ENCODE assay signal across 1 cellular context in the genomic region with DNA sequence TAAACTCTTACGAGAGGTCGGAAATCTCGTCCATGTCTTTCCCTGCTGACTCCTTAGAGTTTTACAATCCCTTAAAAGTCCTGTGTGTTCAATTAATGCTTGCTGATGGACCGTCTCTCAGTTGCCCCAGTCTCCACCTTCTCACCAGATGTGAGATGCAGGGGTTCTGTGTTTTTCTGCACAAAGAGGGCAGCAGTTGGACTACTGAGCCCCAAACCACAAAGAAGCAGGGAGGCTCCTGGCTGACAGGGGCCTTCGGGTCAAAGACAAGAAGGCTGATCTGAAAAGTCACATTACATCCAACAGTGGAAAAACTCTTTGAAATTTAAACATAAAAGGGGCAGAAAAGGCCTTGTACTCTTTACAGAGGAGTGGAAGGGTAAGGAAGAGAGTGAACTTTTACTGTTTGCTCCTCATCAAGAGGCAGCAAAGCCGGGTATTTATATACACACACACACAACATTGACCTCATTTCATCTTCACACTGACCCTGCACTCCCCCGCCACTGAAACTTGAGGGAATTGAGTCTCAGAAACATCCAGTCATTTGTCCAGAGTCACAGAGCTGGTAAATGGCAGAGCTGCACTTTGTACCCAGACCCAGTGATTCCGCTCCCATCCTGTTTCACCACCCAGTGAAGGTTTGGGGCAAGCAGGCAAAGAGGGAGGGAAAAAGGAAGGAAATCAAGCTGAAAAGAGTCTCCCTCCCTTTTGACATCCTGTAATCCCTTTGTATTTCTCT.
TF ChIP-seq lines count a peak whose summit lies in the region.

No MANE protein-coding gene starts in this region.

TF ChIP-seq in HepG2, 621 proteins besides CTCF, POLR2A, EP300 and RAD21 (continued from another document and continues in another):
- TF ChIP-seq, protein P1, sequence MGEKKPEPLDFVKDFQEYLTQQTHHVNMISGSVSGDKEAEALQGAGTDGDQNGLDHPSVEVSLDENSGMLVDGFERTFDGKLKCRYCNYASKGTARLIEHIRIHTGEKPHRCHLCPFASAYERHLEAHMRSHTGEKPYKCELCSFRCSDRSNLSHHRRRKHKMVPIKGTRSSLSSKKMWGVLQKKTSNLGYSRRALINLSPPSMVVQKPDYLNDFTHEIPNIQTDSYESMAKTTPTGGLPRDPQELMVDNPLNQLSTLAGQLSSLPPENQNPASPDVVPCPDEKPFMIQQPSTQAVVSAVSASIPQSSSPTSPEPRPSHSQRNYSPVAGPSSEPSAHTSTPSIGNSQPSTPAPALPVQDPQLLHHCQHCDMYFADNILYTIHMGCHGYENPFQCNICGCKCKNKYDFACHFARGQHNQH (CRISPR knock-in tag; IDR thresholded peaks at IDR 0.05), result 0 out of 2 replicates have a peak, but pooled peaks have one; percentile 26
- TF ChIP-seq HNF4A (CRISPR knock-in tag; IDR thresholded peaks at IDR 0.05), result peak; percentile 90
- no peak for TF ChIP-seq SCMH1 (CRISPR knock-in tag; IDR thresholded peaks at IDR 0.05; ENCODE audit: borderline replicate concordance)
- no peak for TF ChIP-seq HDAC6 (IDR thresholded peaks at IDR 0.05; ENCODE audit: low read depth, low read length)
- no peak for TF ChIP-seq HIVEP1 (CRISPR knock-in tag; IDR thresholded peaks at IDR 0.05)
- TF ChIP-seq ZNF296 (CRISPR knock-in tag; conservative IDR thresholded peaks at IDR 0.05), result no peak
- TF ChIP-seq SRF (IDR thresholded peaks at IDR 0.05; ENCODE audit: low read depth, low read length), result no peak
- TF ChIP-seq SIX4 (CRISPR knock-in tag; IDR thresholded peaks at IDR 0.05), result no peak
- TF ChIP-seq MAF1 (CRISPR knock-in tag; IDR thresholded peaks at IDR 0.05; ENCODE audit: borderline replicate concordance), result no peak
- TF ChIP-seq ZNF773 (CRISPR knock-in tag; IDR thresholded peaks at IDR 0.05; ENCODE audit: borderline replicate concordance), result no peak
- TF ChIP-seq, protein P2, sequence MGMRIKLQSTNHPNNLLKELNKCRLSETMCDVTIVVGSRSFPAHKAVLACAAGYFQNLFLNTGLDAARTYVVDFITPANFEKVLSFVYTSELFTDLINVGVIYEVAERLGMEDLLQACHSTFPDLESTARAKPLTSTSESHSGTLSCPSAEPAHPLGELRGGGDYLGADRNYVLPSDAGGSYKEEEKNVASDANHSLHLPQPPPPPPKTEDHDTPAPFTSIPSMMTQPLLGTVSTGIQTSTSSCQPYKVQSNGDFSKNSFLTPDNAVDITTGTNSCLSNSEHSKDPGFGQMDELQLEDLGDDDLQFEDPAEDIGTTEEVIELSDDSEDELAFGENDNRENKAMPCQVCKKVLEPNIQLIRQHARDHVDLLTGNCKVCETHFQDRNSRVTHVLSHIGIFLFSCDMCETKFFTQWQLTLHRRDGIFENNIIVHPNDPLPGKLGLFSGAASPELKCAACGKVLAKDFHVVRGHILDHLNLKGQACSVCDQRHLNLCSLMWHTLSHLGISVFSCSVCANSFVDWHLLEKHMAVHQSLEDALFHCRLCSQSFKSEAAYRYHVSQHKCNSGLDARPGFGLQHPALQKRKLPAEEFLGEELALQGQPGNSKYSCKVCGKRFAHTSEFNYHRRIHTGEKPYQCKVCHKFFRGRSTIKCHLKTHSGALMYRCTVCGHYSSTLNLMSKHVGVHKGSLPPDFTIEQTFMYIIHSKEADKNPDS (CRISPR knock-in tag; IDR thresholded peaks at IDR 0.05), result no peak
- TF ChIP-seq ZNF383 (CRISPR knock-in tag; IDR thresholded peaks at IDR 0.05; ENCODE audit: borderline replicate concordance), result no peak
- no peak for TF ChIP-seq PHF5A (CRISPR knock-in tag; IDR thresholded peaks at IDR 0.05; ENCODE audit: low read depth, unreplicated experiment)
- TF ChIP-seq, protein P3, sequence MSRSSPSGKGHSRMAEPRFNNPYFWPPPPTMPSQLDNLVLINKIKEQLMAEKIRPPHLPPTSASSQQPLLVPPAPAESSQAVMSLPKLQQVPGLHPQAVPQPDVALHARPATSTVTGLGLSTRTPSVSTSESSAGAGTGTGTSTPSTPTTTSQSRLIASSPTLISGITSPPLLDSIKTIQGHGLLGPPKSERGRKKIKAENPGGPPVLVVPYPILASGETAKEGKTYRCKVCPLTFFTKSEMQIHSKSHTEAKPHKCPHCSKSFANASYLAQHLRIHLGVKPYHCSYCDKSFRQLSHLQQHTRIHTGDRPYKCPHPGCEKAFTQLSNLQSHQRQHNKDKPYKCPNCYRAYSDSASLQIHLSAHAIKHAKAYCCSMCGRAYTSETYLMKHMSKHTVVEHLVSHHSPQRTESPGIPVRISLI (CRISPR knock-in tag; IDR thresholded peaks at IDR 0.05; ENCODE audit: borderline replicate concordance), result no peak
- no peak for TF ChIP-seq SALL2 (CRISPR knock-in tag; IDR thresholded peaks at IDR 0.05)
- no peak for TF ChIP-seq NR3C1 (CRISPR knock-in tag; IDR thresholded peaks at IDR 0.05)
- no peak for TF ChIP-seq HNRNPH1 (optimal IDR thresholded peaks at IDR 0.05; ENCODE audit: low read depth, low read length)
- TF ChIP-seq MYC (CRISPR knock-in tag; IDR thresholded peaks at IDR 0.05; ENCODE audit: borderline replicate concordance), result no peak
- TF ChIP-seq, protein P4, sequence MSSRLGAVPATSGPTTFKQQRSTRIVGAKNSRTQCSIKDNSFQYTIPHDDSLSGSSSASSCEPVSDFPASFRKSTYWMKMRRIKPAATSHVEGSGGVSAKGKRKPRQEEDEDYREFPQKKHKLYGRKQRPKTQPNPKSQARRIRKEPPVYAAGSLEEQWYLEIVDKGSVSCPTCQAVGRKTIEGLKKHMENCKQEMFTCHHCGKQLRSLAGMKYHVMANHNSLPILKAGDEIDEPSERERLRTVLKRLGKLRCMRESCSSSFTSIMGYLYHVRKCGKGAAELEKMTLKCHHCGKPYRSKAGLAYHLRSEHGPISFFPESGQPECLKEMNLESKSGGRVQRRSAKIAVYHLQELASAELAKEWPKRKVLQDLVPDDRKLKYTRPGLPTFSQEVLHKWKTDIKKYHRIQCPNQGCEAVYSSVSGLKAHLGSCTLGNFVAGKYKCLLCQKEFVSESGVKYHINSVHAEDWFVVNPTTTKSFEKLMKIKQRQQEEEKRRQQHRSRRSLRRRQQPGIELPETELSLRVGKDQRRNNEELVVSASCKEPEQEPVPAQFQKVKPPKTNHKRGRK (CRISPR knock-in tag; IDR thresholded peaks at IDR 0.05), result no peak
- no peak for TF ChIP-seq TOE1 (CRISPR knock-in tag; IDR thresholded peaks at IDR 0.05)
- no peak for TF ChIP-seq GLI4 (CRISPR knock-in tag; IDR thresholded peaks at IDR 0.05; ENCODE audit: borderline replicate concordance)
- no peak for TF ChIP-seq ZBTB3 (CRISPR knock-in tag; IDR thresholded peaks at IDR 0.05; ENCODE audit: borderline replicate concordance, low read depth)
- TF ChIP-seq RELA (CRISPR knock-in tag; IDR thresholded peaks at IDR 0.05), result no peak
- no peak for TF ChIP-seq PCBP1 (IDR thresholded peaks at IDR 0.05; ENCODE audit: borderline replicate concordance, low read depth, low read length)
- peak; percentile 67 for TF ChIP-seq NR2F6 (IDR thresholded peaks at IDR 0.05)
- TF ChIP-seq NR2F6 (CRISPR knock-in tag; IDR thresholded peaks at IDR 0.05), result peak; percentile 41; the same call in 1 of the 2 replicates
- no peak for TF ChIP-seq SIN3A (IDR thresholded peaks at IDR 0.05; ENCODE audit: borderline replicate concordance, low read depth, low read length)
- TF ChIP-seq ZNF224 (CRISPR knock-in tag; IDR thresholded peaks at IDR 0.05), result no peak
- TF ChIP-seq, protein P5, sequence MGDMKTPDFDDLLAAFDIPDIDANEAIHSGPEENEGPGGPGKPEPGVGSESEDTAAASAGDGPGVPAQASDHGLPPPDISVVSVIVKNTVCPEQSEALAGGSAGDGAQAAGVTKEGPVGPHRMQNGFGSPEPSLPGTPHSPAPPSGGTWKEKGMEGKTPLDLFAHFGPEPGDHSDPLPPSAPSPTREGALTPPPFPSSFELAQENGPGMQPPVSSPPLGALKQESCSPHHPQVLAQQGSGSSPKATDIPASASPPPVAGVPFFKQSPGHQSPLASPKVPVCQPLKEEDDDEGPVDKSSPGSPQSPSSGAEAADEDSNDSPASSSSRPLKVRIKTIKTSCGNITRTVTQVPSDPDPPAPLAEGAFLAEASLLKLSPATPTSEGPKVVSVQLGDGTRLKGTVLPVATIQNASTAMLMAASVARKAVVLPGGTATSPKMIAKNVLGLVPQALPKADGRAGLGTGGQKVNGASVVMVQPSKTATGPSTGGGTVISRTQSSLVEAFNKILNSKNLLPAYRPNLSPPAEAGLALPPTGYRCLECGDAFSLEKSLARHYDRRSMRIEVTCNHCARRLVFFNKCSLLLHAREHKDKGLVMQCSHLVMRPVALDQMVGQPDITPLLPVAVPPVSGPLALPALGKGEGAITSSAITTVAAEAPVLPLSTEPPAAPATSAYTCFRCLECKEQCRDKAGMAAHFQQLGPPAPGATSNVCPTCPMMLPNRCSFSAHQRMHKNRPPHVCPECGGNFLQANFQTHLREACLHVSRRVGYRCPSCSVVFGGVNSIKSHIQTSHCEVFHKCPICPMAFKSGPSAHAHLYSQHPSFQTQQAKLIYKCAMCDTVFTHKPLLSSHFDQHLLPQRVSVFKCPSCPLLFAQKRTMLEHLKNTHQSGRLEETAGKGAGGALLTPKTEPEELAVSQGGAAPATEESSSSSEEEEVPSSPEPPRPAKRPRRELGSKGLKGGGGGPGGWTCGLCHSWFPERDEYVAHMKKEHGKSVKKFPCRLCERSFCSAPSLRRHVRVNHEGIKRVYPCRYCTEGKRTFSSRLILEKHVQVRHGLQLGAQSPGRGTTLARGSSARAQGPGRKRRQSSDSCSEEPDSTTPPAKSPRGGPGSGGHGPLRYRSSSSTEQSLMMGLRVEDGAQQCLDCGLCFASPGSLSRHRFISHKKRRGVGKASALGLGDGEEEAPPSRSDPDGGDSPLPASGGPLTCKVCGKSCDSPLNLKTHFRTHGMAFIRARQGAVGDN (CRISPR knock-in tag; IDR thresholded peaks at IDR 0.05), result no peak
- TF ChIP-seq, protein P6, sequence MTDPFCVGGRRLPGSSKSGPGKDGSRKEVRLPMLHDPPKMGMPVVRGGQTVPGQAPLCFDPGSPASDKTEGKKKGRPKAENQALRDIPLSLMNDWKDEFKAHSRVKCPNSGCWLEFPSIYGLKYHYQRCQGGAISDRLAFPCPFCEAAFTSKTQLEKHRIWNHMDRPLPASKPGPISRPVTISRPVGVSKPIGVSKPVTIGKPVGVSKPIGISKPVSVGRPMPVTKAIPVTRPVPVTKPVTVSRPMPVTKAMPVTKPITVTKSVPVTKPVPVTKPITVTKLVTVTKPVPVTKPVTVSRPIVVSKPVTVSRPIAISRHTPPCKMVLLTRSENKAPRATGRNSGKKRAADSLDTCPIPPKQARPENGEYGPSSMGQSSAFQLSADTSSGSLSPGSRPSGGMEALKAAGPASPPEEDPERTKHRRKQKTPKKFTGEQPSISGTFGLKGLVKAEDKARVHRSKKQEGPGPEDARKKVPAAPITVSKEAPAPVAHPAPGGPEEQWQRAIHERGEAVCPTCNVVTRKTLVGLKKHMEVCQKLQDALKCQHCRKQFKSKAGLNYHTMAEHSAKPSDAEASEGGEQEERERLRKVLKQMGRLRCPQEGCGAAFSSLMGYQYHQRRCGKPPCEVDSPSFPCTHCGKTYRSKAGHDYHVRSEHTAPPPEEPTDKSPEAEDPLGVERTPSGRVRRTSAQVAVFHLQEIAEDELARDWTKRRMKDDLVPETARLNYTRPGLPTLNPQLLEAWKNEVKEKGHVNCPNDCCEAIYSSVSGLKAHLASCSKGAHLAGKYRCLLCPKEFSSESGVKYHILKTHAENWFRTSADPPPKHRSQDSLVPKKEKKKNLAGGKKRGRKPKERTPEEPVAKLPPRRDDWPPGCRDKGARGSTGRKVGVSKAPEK (CRISPR knock-in tag; IDR thresholded peaks at IDR 0.05; ENCODE audit: borderline replicate concordance), result no peak
- no peak for TF ChIP-seq HOXA7 (CRISPR knock-in tag; IDR thresholded peaks at IDR 0.05)
- no peak for TF ChIP-seq SNAPC2 (CRISPR knock-in tag; IDR thresholded peaks at IDR 0.05)
- TF ChIP-seq ZNF557 (CRISPR knock-in tag; IDR thresholded peaks at IDR 0.05), result no peak
- no peak for TF ChIP-seq ZNF143 (CRISPR knock-in tag; IDR thresholded peaks at IDR 0.05)
- no peak for TF ChIP-seq SRSF1 (optimal IDR thresholded peaks at IDR 0.05; ENCODE audit: low read depth, low read length)
- TF ChIP-seq ZNF230 (CRISPR knock-in tag; IDR thresholded peaks at IDR 0.05), result no peak
- no peak for TF ChIP-seq U2AF2 (IDR thresholded peaks at IDR 0.05; ENCODE audit: low read depth, low read length)
- TF ChIP-seq FOXK2 (IDR thresholded peaks at IDR 0.05), result no peak
- TF ChIP-seq ONECUT2 (CRISPR knock-in tag; IDR thresholded peaks at IDR 0.05), result no peak
- peak; percentile 26; the same call in 1 of the 2 replicates for TF ChIP-seq GABPB1 (CRISPR knock-in tag; IDR thresholded peaks at IDR 0.05)
- no peak for TF ChIP-seq NFRKB (IDR thresholded peaks at IDR 0.05)
- TF ChIP-seq KAT7 (CRISPR knock-in tag; IDR thresholded peaks at IDR 0.05; ENCODE audit: borderline replicate concordance), result no peak
- TF ChIP-seq RFX1 (IDR thresholded peaks at IDR 0.05), result no peak
- peak; percentile 20; the same call in 1 of the 2 replicates for TF ChIP-seq ZNF792 (CRISPR knock-in tag; IDR thresholded peaks at IDR 0.05)
- no peak for TF ChIP-seq CHCHD3 (CRISPR knock-in tag; IDR thresholded peaks at IDR 0.05)
- TF ChIP-seq, protein P7, sequence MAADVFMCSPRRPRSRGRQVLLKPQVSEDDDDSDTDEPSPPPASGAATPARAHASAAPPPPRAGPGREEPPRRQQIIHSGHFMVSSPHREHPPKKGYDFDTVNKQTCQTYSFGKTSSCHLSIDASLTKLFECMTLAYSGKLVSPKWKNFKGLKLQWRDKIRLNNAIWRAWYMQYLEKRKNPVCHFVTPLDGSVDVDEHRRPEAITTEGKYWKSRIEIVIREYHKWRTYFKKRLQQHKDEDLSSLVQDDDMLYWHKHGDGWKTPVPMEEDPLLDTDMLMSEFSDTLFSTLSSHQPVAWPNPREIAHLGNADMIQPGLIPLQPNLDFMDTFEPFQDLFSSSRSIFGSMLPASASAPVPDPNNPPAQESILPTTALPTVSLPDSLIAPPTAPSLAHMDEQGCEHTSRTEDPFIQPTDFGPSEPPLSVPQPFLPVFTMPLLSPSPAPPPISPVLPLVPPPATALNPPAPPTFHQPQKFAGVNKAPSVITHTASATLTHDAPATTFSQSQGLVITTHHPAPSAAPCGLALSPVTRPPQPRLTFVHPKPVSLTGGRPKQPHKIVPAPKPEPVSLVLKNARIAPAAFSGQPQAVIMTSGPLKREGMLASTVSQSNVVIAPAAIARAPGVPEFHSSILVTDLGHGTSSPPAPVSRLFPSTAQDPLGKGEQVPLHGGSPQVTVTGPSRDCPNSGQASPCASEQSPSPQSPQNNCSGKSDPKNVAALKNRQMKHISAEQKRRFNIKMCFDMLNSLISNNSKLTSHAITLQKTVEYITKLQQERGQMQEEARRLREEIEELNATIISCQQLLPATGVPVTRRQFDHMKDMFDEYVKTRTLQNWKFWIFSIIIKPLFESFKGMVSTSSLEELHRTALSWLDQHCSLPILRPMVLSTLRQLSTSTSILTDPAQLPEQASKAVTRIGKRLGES (CRISPR knock-in tag; IDR thresholded peaks at IDR 0.05; ENCODE audit: borderline replicate concordance), result no peak
- TF ChIP-seq THYN1 (CRISPR knock-in tag; IDR thresholded peaks at IDR 0.05; ENCODE audit: borderline replicate concordance, low read depth), result no peak
- TF ChIP-seq RNF2 (conservative IDR thresholded peaks at IDR 0.05; ENCODE audit: low read depth), result no peak
- TF ChIP-seq PCBP2 (optimal IDR thresholded peaks at IDR 0.05; ENCODE audit: low read depth, low read length, poor library complexity, severe bottlenecking), result no peak
- TF ChIP-seq KLF15 (CRISPR knock-in tag; IDR thresholded peaks at IDR 0.05; ENCODE audit: borderline replicate concordance), result no peak
- TF ChIP-seq LCORL (IDR thresholded peaks at IDR 0.05), result no peak
- TF ChIP-seq LCORL (CRISPR knock-in tag; IDR thresholded peaks at IDR 0.05), result peak; percentile 47; the same call in 1 of the 2 replicates
- no peak for TF ChIP-seq SSRP1 (CRISPR knock-in tag; IDR thresholded peaks at IDR 0.05)
- no peak for TF ChIP-seq ZFP36L2 (CRISPR knock-in tag; IDR thresholded peaks at IDR 0.05)
- no peak for TF ChIP-seq PITX1 (CRISPR knock-in tag; IDR thresholded peaks at IDR 0.05)
